ENCODE assay signal across 15 cellular contexts in the genomic region with DNA sequence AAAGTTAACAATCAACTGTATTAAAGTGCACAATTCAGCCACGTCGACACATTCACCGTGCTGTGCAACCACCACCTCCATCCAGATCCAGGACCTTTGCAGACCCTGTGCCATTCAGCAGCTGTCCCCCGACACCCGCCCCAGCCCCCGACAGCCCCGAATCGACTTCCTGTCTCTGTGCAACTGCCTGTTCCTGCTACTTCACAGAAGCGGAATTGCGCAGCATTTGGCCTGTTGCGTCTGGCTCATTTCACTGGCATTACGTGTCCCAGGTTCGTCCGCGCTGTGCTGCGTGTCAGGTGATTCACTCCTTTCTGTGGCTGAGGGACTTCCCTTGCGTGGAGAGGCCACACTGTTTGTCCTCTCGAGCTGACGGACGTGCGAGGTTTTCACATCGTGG.
"Had no signal": no experiment of that assay in that cellular context is flagged by ENCODE, and none has a peak within 500 bp of the region (broad histone marks: within the 10 kb centered on the region; RNA-seq: fewer than 3 reads in every experiment).

No MANE protein-coding gene starts in this region.

- H3K9me3 ChIP-seq: testis had no signal

- DNase-seq: caudate nucleus; esophagus squamous epithelium; foreskin fibroblast; hippocampal formation; naive thymus-derived CD8-positive, alpha-beta T cell; stimulated activated CD4-positive, alpha-beta T cell treated with anti-CD3 and anti-CD28 coated beads, Interleukin-15, amount 100 ng/mL, for 24 hours; stimulated activated CD4-positive, alpha-beta T cell treated with anti-CD3 and anti-CD28 coated beads, Interleukin-1b, Interleukin-23, amount 100 ng/mL, for 48 hours; stimulated activated CD4-positive, alpha-beta T cell treated with anti-CD3 and anti-CD28 coated beads, Interleukin-4, amount 100 ng/mL, for 24 hours; testis had no signal

- H3K36me3 ChIP-seq: neutrophil, right atrium auricular region had no signal

- H3K4me3 ChIP-seq: esophagus squamous epithelium, mucosa of descending colon, right atrium auricular region, testis, tibial nerve had no signal

- H3K4me1 ChIP-seq: testis, tibial nerve had no signal

- H3K27ac ChIP-seq: esophagus squamous epithelium, neutrophil, right atrium auricular region, testis, tibial nerve had no signal

- H3K27me3 ChIP-seq: esophagus squamous epithelium, neutrophil, right atrium auricular region, testis, tibial nerve had no signal

- ATAC-seq: left lobe of liver; mucosa of descending colon; naive thymus-derived CD8-positive, alpha-beta T cell; stimulated activated memory B cell treated with anti-CD40 and anti-IgM and Interleukin-4, amounts not matched to agents 10 μg/mL and 1 μg/mL and 100 μg/mL, for 72 hours had no signal
